Comparison of ENCODE assay signal across 8 cellular contexts in the genomic region with DNA sequence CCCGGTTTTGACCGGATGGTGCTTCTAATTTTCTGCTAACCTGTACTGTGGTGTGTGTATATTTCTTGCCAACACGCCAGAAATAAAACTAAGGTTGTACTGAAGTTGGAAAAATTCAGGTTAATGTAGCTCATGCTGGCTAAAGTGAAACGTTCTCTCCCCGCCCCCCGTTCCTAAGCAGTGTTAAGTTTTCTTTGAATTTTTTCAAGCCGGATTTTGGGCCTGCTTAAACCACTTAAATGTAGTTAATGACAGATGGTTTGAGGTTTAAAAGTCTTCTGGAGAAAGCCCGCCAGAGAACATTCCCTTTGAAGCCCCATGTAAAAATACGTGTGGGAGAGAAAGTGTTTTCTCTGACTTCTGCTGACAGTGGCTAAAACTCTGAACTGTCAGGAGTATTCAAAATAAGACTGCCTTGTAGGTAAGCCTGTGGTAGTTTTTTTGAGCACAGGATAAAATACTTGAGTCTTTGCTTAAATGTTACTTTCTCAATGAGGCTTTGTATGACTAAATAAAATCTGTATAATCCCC.
A peak's percentile ranks its signal among the peaks of the same experiment; 100 is the strongest.
DNase-seq lines count a peak whose midpoint lies in the region; ATAC-seq and TF ChIP-seq lines count a peak whose summit lies in the region.

No MANE protein-coding gene starts in this region.

- peaks cover 4% of the 10 kb centered on the region for H3K9me3 Mint-ChIP-seq in nephron progenitor cell

- H3K36me3 ChIP-seq in colonic mucosa, result no peaks in the 10 kb centered on the region

- H3K27me3 ChIP-seq in colonic mucosa, result no peaks in the 10 kb centered on the region

- intact Hi-C loops in colonic mucosa (cut with DNase I), result no loop called here

- no peak for ATAC-seq in HG03135 (IDR thresholded peaks at IDR 0.05; ENCODE audit: unreplicated experiment)

- peaks cover 3% of the 10 kb centered on the region for H3K4me1 ChIP-seq in colonic mucosa

- H3K4me1 Mint-ChIP-seq in nephron progenitor cell, result peaks cover 84% of the 10 kb centered on the region

- H3K27ac Mint-ChIP-seq in nephron progenitor cell, result peak overlapping the region; percentile 99

- TF ChIP-seq CTCF in colonic mucosa (IDR thresholded peaks at IDR 0.05) (no peak), nephron progenitor cell (IDR thresholded peaks at IDR 0.05) (no peak)

- H3K4me3 ChIP-seq in colonic mucosa, result peak overlapping the region; percentile 46

- no peaks in the 10 kb centered on the region for H3K36me3 Mint-ChIP-seq in nephron progenitor cell (ENCODE audit: low read depth)

- peak; percentile 13 for DNase-seq in EH (ENCODE audit: low read depth)
- peak; percentile 74 for DNase-seq in NCI-H82 treated with DMSO at 0.1 percent for 48 hours (lab: John Stamatoyannopoulos, UW; ENCODE audit: unreplicated experiment)
- no peak for DNase-seq in colonic mucosa
- no peak for DNase-seq in nephron progenitor cell
- DNase-seq in NCI-H2227 (lab: John Stamatoyannopoulos, UW; ENCODE audit: unreplicated experiment), result no peak
- DNase-seq in stimulated activated naive CD4-positive, alpha-beta T cell treated with Interleukin-2 at 50 U/mL for 16 hours (lab: John Stamatoyannopoulos, UW), result no peak
- DNase-seq in AG08396 (ENCODE audit: low spot score), result no peak

- H3K27ac ChIP-seq in colonic mucosa, result peak overlapping the region; percentile 96

- no peaks in the 10 kb centered on the region for H3K9me3 ChIP-seq in colonic mucosa

- H3K4me3 Mint-ChIP-seq in nephron progenitor cell, result peak overlapping the region; percentile 94

- peaks cover 6% of the 10 kb centered on the region for H3K27me3 Mint-ChIP-seq in nephron progenitor cell (ENCODE audit: low read depth, poor library complexity)

- peak overlapping the region; percentile 88 to 96 for H3K9ac ChIP-seq in colonic mucosa (ENCODE audit: low read depth in 2 of 2, low read length in 2 of 2)

Comparison
In these comparisons a context has a peak if more than half of its experiments do, and no peak if none do; other contexts are left out.
1. DNase-seq: peak in EH (single experiment) and NCI-H82 treated with DMSO at 0.1 percent for 48 hours (single experiment); none in colonic mucosa (single experiment), nephron progenitor cell (single experiment), NCI-H2227 (single experiment), stimulated activated naive CD4-positive, alpha-beta T cell treated with Interleukin-2 at 50 U/mL for 16 hours (single experiment) and AG08396 (single experiment).